In genomic region chr7:152196391-152196790, GRCh38 we compare ENCODE assay signal across 23 cellular contexts.
DNase-seq lines count a peak whose midpoint lies in the region; ATAC-seq and TF ChIP-seq lines count a peak whose summit lies in the region.
"Had no signal": no experiment of that assay in that cellular context is flagged by ENCODE, and none has a peak within 500 bp of the region (broad histone marks: within the 10 kb centered on the region; RNA-seq: fewer than 3 reads in every experiment).

No MANE protein-coding gene starts in this region.

- H3K36me3 ChIP-seq in naive thymus-derived CD4-positive, alpha-beta T cell (ENCODE audit: control insufficient read depth in 2 of 3, insufficient read depth in 3 of 3, low read length in 3 of 3), result peaks cover 21 to 59% (median 27%) of the 10 kb centered on the region in 3 experiments
- H3K36me3 ChIP-seq in breast epithelium, result peaks cover 7% of the 10 kb centered on the region

- no peaks in the 10 kb centered on the region for H3K9me3 ChIP-seq in naive thymus-derived CD4-positive, alpha-beta T cell (ENCODE audit: control insufficient read depth in 2 of 3, low read length in 3 of 3)
- no peaks in the 10 kb centered on the region for H3K9me3 ChIP-seq in breast epithelium
- H3K9me3 ChIP-seq: A549; BLaER1 treated with 17β-estradiol and CSF1 and Interleukin-3, amounts not matched to agents 10 nM and 100 nM had no signal

- H3K27ac Mint-ChIP-seq in activated T-cell treated with anti-CD3 and anti-CD28 coated beads, Interleukin-2, amount 50 U/mL, for 72 hours, result peak overlapping the region; percentile 2
- peak overlapping the region; percentile 23 for H3K27ac Mint-ChIP-seq in activated T-helper 17 cell treated with anti-CD3 and anti-CD28 coated beads, Interleukin-2, amount 50 U/mL, for 72 hours
- H3K27ac Mint-ChIP-seq in chondrocyte (ENCODE audit: unreplicated experiment), result peak overlapping the region; percentile 6
- peak overlapping the region in 7 of 9 donors; percentile 4 to 75 (median 54) for H3K27ac Mint-ChIP-seq in naive thymus-derived CD4-positive, alpha-beta T cell
- H3K27ac Mint-ChIP-seq: B cell had no signal

- no peak for TF ChIP-seq POLR2A in breast epithelium (IDR thresholded peaks at IDR 0.05)

- TF ChIP-seq CTCF in chondrocyte (IDR thresholded peaks at IDR 0.05), result no peak
- TF ChIP-seq CTCF in breast epithelium (IDR thresholded peaks at IDR 0.05), result no peak

- H3K4me1 Mint-ChIP-seq in activated T-cell treated with anti-CD3 and anti-CD28 coated beads, Interleukin-2, amount 50 U/mL, for 72 hours (ENCODE audit: low read depth), result no peaks in the 10 kb centered on the region
- no peaks in the 10 kb centered on the region for H3K4me1 Mint-ChIP-seq in activated T-cell treated with anti-CD3 and anti-CD28 coated beads, Interleukin-2, amount 50 U/mL, for 4 hours (ENCODE audit: low read depth)
- peaks cover 7% of the 10 kb centered on the region for H3K4me1 Mint-ChIP-seq in activated T-helper 17 cell treated with anti-CD3 and anti-CD28 coated beads, Interleukin-2, amount 50 U/mL, for 72 hours
- peaks cover 8% of the 10 kb centered on the region for H3K4me1 Mint-ChIP-seq in chondrocyte (ENCODE audit: low read depth)
- H3K4me1 Mint-ChIP-seq in naive thymus-derived CD4-positive, alpha-beta T cell, result peaks cover 0 to 9% (median 0%) of the 10 kb centered on the region in 7 donors
- H3K4me1 Mint-ChIP-seq: B cell had no signal

- intact Hi-C loops in naive thymus-derived CD4-positive, alpha-beta T cell (cut with micrococcal nuclease), result loop anchor here in 1 of 2 donors (5.0 kb wide), 1 partner anchor 511 kb away; no protein-coding TSS in a partner anchor
- intact Hi-C loops in breast epithelium (cut with DNase I; ENCODE audit: low total_unique reads), result no loop called here

- no peak for DNase-seq in activated T-cell treated with anti-CD3 and anti-CD28 coated beads, Interleukin-2, amount 50 U/mL, for 72 hours
- DNase-seq in activated T-cell treated with anti-CD3 and anti-CD28 coated beads, Interleukin-2, amount 50 U/mL, for 4 hours, result no peak
- DNase-seq in chondrocyte (ENCODE audit: low spot score), result no peak
- DNase-seq in naive thymus-derived CD4-positive, alpha-beta T cell, result no peak
- DNase-seq in mesenteric fat pad (ENCODE audit: low spot score), result no peak
- DNase-seq in breast epithelium (ENCODE audit: low spot score in 2 of 2), result no peak
- DNase-seq: AML-193; CD4-positive, alpha-beta memory T cell; CD8-positive, alpha-beta memory T cell; COR-L47; DMS 273 treated with DMSO at 0.1 percent for 48 hours; DMS153; DMS53; DMS79; DND-41; GF-D8 had no signal

- CTCF ChIA-PET in naive thymus-derived CD4-positive, alpha-beta T cell (lab: Charles Lee), result no interaction called here

- H3K4me3 ChIP-seq in naive thymus-derived CD4-positive, alpha-beta T cell (ENCODE audit: low read length), result no peak overlapping the region
- H3K4me3 ChIP-seq in breast epithelium, result no peak overlapping the region
- H3K4me3 ChIP-seq: A549; BLaER1 treated with 17β-estradiol and CSF1 and Interleukin-3, amounts not matched to agents 10 nM and 100 nM had no signal

- H3K9me3 Mint-ChIP-seq in activated T-cell treated with anti-CD3 and anti-CD28 coated beads, Interleukin-2, amount 50 U/mL, for 72 hours, result no peaks in the 10 kb centered on the region
- H3K9me3 Mint-ChIP-seq in activated T-cell treated with anti-CD3 and anti-CD28 coated beads, Interleukin-2, amount 50 U/mL, for 4 hours, result no peaks in the 10 kb centered on the region
- H3K9me3 Mint-ChIP-seq in activated T-helper 17 cell treated with anti-CD3 and anti-CD28 coated beads, Interleukin-2, amount 50 U/mL, for 72 hours, result no peaks in the 10 kb centered on the region
- no peaks in the 10 kb centered on the region for H3K9me3 Mint-ChIP-seq in chondrocyte (ENCODE audit: low read depth)
- peaks cover 0 to 1% (median 0%) of the 10 kb centered on the region in 11 donors for H3K9me3 Mint-ChIP-seq in naive thymus-derived CD4-positive, alpha-beta T cell
- H3K9me3 Mint-ChIP-seq: CD4-positive, alpha-beta memory T cell; CD8-positive, alpha-beta memory T cell had no signal

- H3K4me3 Mint-ChIP-seq in activated T-cell treated with anti-CD3 and anti-CD28 coated beads, Interleukin-2, amount 50 U/mL, for 72 hours, result no peak overlapping the region
- no peak overlapping the region for H3K4me3 Mint-ChIP-seq in activated T-cell treated with anti-CD3 and anti-CD28 coated beads, Interleukin-2, amount 50 U/mL, for 4 hours
- H3K4me3 Mint-ChIP-seq in activated T-helper 17 cell treated with anti-CD3 and anti-CD28 coated beads, Interleukin-2, amount 50 U/mL, for 72 hours, result no peak overlapping the region
- H3K4me3 Mint-ChIP-seq in chondrocyte (ENCODE audit: unreplicated experiment), result no peak overlapping the region
- no peak overlapping the region for H3K4me3 Mint-ChIP-seq in naive thymus-derived CD4-positive, alpha-beta T cell
- H3K4me3 Mint-ChIP-seq: B cell; CD4-positive, alpha-beta memory T cell; CD8-positive, alpha-beta memory T cell had no signal

- H3K36me3 Mint-ChIP-seq in activated T-cell treated with anti-CD3 and anti-CD28 coated beads, Interleukin-2, amount 50 U/mL, for 72 hours (ENCODE audit: insufficient read depth in 2 of 2), result peaks cover 10 to 34% of the 10 kb centered on the region in 2 donors
- H3K36me3 Mint-ChIP-seq in activated T-cell treated with anti-CD3 and anti-CD28 coated beads, Interleukin-2, amount 50 U/mL, for 4 hours (ENCODE audit: insufficient read depth), result peaks cover 45% of the 10 kb centered on the region
- H3K36me3 Mint-ChIP-seq in activated T-helper 17 cell treated with anti-CD3 and anti-CD28 coated beads, Interleukin-2, amount 50 U/mL, for 72 hours (ENCODE audit: low read depth), result peaks cover 86% of the 10 kb centered on the region
- peaks cover 36% of the 10 kb centered on the region for H3K36me3 Mint-ChIP-seq in chondrocyte (ENCODE audit: low read depth)
- H3K36me3 Mint-ChIP-seq in naive thymus-derived CD4-positive, alpha-beta T cell, result peaks cover 15 to 60% (median 37%) of the 10 kb centered on the region in 5 donors

- no peaks in the 10 kb centered on the region for H3K27me3 ChIP-seq in naive thymus-derived CD4-positive, alpha-beta T cell (ENCODE audit: control insufficient read depth in 2 of 2, insufficient read depth in 2 of 2, low read length in 2 of 2)
- H3K27me3 ChIP-seq in breast epithelium, result no peaks in the 10 kb centered on the region
- H3K27me3 ChIP-seq: BLaER1 treated with 17β-estradiol and CSF1 and Interleukin-3, amounts not matched to agents 10 nM and 100 nM had no signal

- no peaks in the 10 kb centered on the region for H3K4me1 ChIP-seq in naive thymus-derived CD4-positive, alpha-beta T cell (ENCODE audit: control insufficient read depth in 2 of 2, insufficient read depth in 2 of 2, low read length in 2 of 2)
- H3K4me1 ChIP-seq in breast epithelium, result no peaks in the 10 kb centered on the region
- H3K4me1 ChIP-seq: A549 had no signal

- no peaks in the 10 kb centered on the region for H3K27me3 Mint-ChIP-seq in activated T-cell treated with anti-CD3 and anti-CD28 coated beads, Interleukin-2, amount 50 U/mL, for 72 hours (ENCODE audit: low read depth)
- H3K27me3 Mint-ChIP-seq in activated T-cell treated with anti-CD3 and anti-CD28 coated beads, Interleukin-2, amount 50 U/mL, for 4 hours (ENCODE audit: low read depth), result no peaks in the 10 kb centered on the region
- H3K27me3 Mint-ChIP-seq in activated T-helper 17 cell treated with anti-CD3 and anti-CD28 coated beads, Interleukin-2, amount 50 U/mL, for 72 hours, result no peaks in the 10 kb centered on the region
- no peaks in the 10 kb centered on the region for H3K27me3 Mint-ChIP-seq in chondrocyte (ENCODE audit: low read depth)
- H3K27me3 Mint-ChIP-seq in naive thymus-derived CD4-positive, alpha-beta T cell, result no peaks in the 10 kb centered on the region
- H3K27me3 Mint-ChIP-seq: B cell; CD4-positive, alpha-beta memory T cell; CD8-positive, alpha-beta memory T cell had no signal

- H3K27ac ChIP-seq in naive thymus-derived CD4-positive, alpha-beta T cell (ENCODE audit: low read depth, low read length), result no peak overlapping the region
- H3K27ac ChIP-seq in breast epithelium, result no peak overlapping the region
- H3K27ac ChIP-seq: 22Rv1; A549; BLaER1 treated with 17β-estradiol and CSF1 and Interleukin-3, amounts not matched to agents 10 nM and 100 nM; C4-2B had no signal

- POLR2A ChIA-PET in naive thymus-derived CD4-positive, alpha-beta T cell (lab: Charles Lee), result no interaction called here

- no peak for ATAC-seq in activated T-cell treated with anti-CD3 and anti-CD28 coated beads, Interleukin-2, amount 50 U/mL, for 72 hours (replicated peaks in 1 of 2)
- ATAC-seq in activated T-cell treated with anti-CD3 and anti-CD28 coated beads, Interleukin-2, amount 50 U/mL, for 4 hours, result no peak
- ATAC-seq in activated T-helper 17 cell treated with anti-CD3 and anti-CD28 coated beads, Interleukin-2, amount 50 U/mL, for 72 hours (replicated peaks), result no peak
- ATAC-seq in naive thymus-derived CD4-positive, alpha-beta T cell, result no peak
- ATAC-seq in GM21360 (IDR thresholded peaks at IDR 0.05; ENCODE audit: unreplicated experiment), result no peak
- ATAC-seq: A549 had no signal

Comparison
In these comparisons a context has a peak if more than half of its experiments do, and no peak if none do; other contexts are left out.
1. H3K27ac Mint-ChIP-seq: peak in every context shown above with its lines; median percentile 54 in naive thymus-derived CD4-positive, alpha-beta T cell; 23 in activated T-helper 17 cell treated with anti-CD3 and anti-CD28 coated beads, Interleukin-2, amount 50 U/mL, for 72 hours; 6 in chondrocyte; 2 in activated T-cell treated with anti-CD3 and anti-CD28 coated beads, Interleukin-2, amount 50 U/mL, for 72 hours.